8 cellular contexts compared by ENCODE assay signal in the genomic region with DNA sequence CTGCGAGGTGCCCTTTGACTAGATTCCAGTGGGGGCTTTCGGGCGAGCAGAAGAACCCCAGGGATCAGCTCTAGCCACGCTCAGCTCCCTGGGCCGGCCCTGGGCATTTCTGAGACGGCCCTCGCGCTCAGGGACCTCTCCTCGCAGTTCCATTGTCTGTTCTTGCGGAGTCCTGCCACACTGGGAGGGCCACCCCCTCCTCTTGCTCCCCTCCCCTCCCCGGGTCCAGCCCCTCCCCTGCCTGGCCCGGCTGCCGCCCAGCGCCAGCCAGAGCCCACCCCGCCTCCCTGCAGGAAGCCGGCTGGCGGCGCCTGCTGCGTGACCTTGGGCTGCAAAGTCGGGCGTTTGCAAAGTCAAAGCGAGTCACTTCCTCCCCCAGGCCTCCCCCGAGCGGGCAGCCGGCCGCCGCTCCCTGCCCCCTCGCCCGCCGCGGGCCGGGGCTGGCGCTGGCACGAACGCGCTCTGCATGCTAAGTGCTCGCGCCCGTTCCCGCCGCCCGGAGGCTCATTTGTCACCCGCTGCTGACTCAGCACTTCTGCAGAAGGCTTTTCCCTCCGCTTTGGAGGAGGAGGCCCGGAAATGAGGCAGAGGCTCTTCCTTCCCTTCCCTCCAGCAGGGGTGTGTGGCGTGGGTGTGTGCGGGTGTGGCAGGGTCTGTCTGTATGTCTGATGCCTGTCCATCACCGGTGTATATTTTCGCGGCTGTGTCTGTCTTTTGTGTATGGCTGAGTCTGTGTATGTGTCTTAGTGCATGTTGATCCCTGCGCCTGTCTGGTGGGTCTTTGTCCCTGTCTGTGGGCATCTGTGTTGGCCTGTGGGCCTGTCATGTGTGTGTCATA.
DNase-seq lines count a peak whose midpoint lies in the region; ATAC-seq and TF ChIP-seq lines count a peak whose summit lies in the region.

No MANE protein-coding gene starts in this region.

- H2AFZ ChIP-seq in DND-41 (ENCODE audit: low read depth, low read length) (peak overlapping the region; percentile 58), H9 (ENCODE audit: low read length) (no peak overlapping the region)

- H3K27me3 ChIP-seq in DND-41 (ENCODE audit: insufficient read depth, low read length, poor library complexity) (no peaks in the 10 kb centered on the region), H9 (ENCODE audit: insufficient read depth, low read length) (no peaks in the 10 kb centered on the region), ovary (no peaks in the 10 kb centered on the region), thoracic aorta (replicated peaks; ENCODE audit: insufficient read depth) (no peaks in the 10 kb centered on the region)

- H3K4me1 Mint-ChIP-seq in H9: peaks cover 59 to 61% of the 10 kb centered on the region in 2 experiments
- H3K4me1 Mint-ChIP-seq in activated naive CD8-positive, alpha-beta T cell (ENCODE audit: low read depth): peaks cover 66% of the 10 kb centered on the region

- peak overlapping the region; percentile 60 for H3K9ac ChIP-seq in DND-41 (ENCODE audit: low read depth, low read length)
- H3K9ac ChIP-seq in H9 (ENCODE audit: extremely low read depth, insufficient read length, low read length): peak overlapping the region; percentile 55

- intact Hi-C loops in head of caudate nucleus (cut with DNase I) (loop anchor here (2.0 kb wide), 1 partner anchor 68 kb away; no protein-coding TSS in a partner anchor), ovary (cut with DNase I) (loop anchor here in 3 of 4 donors (5.0 kb wide), 3 partner anchors 34 to 71 kb away; partner anchors contain the start of gene IRF2BPL (in 3 of the 3))

- 0 out of 7 replicates have a peak, but pooled peaks cover 0 to 1% (median 0%) of the 10 kb centered on the region in 3 experiments for H3K36me3 Mint-ChIP-seq in H9 (ENCODE audit: insufficient read depth in 1 of 3, low read depth in 3 of 3)
- H3K36me3 Mint-ChIP-seq in activated naive CD8-positive, alpha-beta T cell: no peaks in the 10 kb centered on the region

- H2AK5ac ChIP-seq in H9 (ENCODE audit: insufficient read length, low read length): no peak overlapping the region

- H4K5ac ChIP-seq in H9 (ENCODE audit: insufficient read length, low read depth, low read length): peak overlapping the region; percentile 79

- H3K36me3 ChIP-seq in DND-41 (ENCODE audit: insufficient read depth, low read length): no peaks in the 10 kb centered on the region
- no peaks in the 10 kb centered on the region for H3K36me3 ChIP-seq in ovary
- no peaks in the 10 kb centered on the region for H3K36me3 ChIP-seq in thoracic aorta

- H3K4me3 Mint-ChIP-seq in H9: peak overlapping the region; percentile 53 to 70
- H3K4me3 Mint-ChIP-seq in activated naive CD8-positive, alpha-beta T cell: peak overlapping the region; percentile 87

- peak overlapping the region; percentile 93 for H3K18ac ChIP-seq in H9 (ENCODE audit: insufficient read length, low read depth, low read length)

- no peaks in the 10 kb centered on the region for H3K9me3 ChIP-seq in DND-41 (ENCODE audit: insufficient read depth, low read length, severe bottlenecking)
- H3K9me3 ChIP-seq in H9 (ENCODE audit: control insufficient read depth, low read depth, low read length): no peaks in the 10 kb centered on the region
- H3K9me3 ChIP-seq in ovary: no peaks in the 10 kb centered on the region
- no peaks in the 10 kb centered on the region for H3K9me3 ChIP-seq in thoracic aorta

- no peak for TF ChIP-seq POLR2A in ovary (IDR thresholded peaks at IDR 0.05)

- DNase-seq in DND-41 (peak; percentile 92), H9 (peak; percentile 98), NCI-H1105 treated with DMSO at 0.1 percent for 48 hours (lab: John Stamatoyannopoulos, UW) (peak; percentile 93), SKM-1 (lab: John Stamatoyannopoulos, UW; ENCODE audit: unreplicated experiment) (peak; percentile 51), head of caudate nucleus (peak; percentile 89 to 98 (median 94)), ovary (peak; percentile 82 to 91 (median 90)), thoracic aorta (ENCODE audit: low spot score) (peak; percentile 84)

- H3K23ac ChIP-seq in H9 (ENCODE audit: insufficient read length, low read depth, low read length): no peak overlapping the region

- peak overlapping the region; percentile 92 for H3K27ac ChIP-seq in DND-41 (ENCODE audit: low read length)
- peak overlapping the region; percentile 97 for H3K27ac ChIP-seq in H9 (ENCODE audit: insufficient read length, low read depth, low read length)
- H3K27ac ChIP-seq in ovary: peak overlapping the region; percentile 88 to 95
- H3K27ac ChIP-seq in thoracic aorta: peak overlapping the region; percentile 93 to 96

- H3K4ac ChIP-seq in H9 (ENCODE audit: low read depth, low read length): no peak overlapping the region; the same call in 1 of the 2 replicates

- peak overlapping the region; percentile 68 for H2BK12ac ChIP-seq in H9 (ENCODE audit: insufficient read length, low read depth, low read length)

- H3K79me2 ChIP-seq in DND-41 (ENCODE audit: insufficient read depth, low read length): no peaks in the 10 kb centered on the region
- H3K79me2 ChIP-seq in H9 (ENCODE audit: insufficient read depth, low read length): no peaks in the 10 kb centered on the region

- peak overlapping the region; percentile 97 to 100 (median 97) for H3K27ac Mint-ChIP-seq in H9
- H3K27ac Mint-ChIP-seq in activated naive CD8-positive, alpha-beta T cell: peak overlapping the region; percentile 95

- no peaks in the 10 kb centered on the region for H4K20me1 ChIP-seq in DND-41 (ENCODE audit: insufficient read depth, low read length)
- H4K20me1 ChIP-seq in H9 (ENCODE audit: control insufficient read depth, insufficient read depth, insufficient read length): no peaks in the 10 kb centered on the region

- H2BK5ac ChIP-seq in H9 (ENCODE audit: insufficient read length, low read length): peak overlapping the region; percentile 70

- no peak overlapping the region for H2BK120ac ChIP-seq in H9 (ENCODE audit: low read depth, low read length, poor library complexity, severe bottlenecking)

- no peaks in the 10 kb centered on the region; a peak in 1 of 5 replicates for H3K9me3 Mint-ChIP-seq in H9
- H3K9me3 Mint-ChIP-seq in activated naive CD8-positive, alpha-beta T cell (ENCODE audit: low read depth): no peaks in the 10 kb centered on the region

- ATAC-seq in DND-41 (ENCODE audit: insufficient read depth, low read depth) (peak; percentile 71), thoracic aorta (ENCODE audit: insufficient number of reproducible peaks, low FRiP score, low read depth) (peak; percentile 64)

- no peaks in the 10 kb centered on the region for H3K79me1 ChIP-seq in H9 (ENCODE audit: insufficient read depth, low read depth, low read length, poor library complexity, severe bottlenecking)

- peak overlapping the region; percentile 96 for H3K14ac ChIP-seq in H9 (ENCODE audit: insufficient read depth, low read length)

- peak overlapping the region; percentile 94 for H3K4me2 ChIP-seq in DND-41 (ENCODE audit: insufficient read depth, low read length)
- peak overlapping the region; percentile 68 for H3K4me2 ChIP-seq in H9 (ENCODE audit: insufficient read depth, insufficient read length, low read length)

- no peak overlapping the region for H3T11ph ChIP-seq in H9 (ENCODE audit: low read length)

- H4K91ac ChIP-seq in H9 (ENCODE audit: insufficient read length, low read depth, low read length): no peak overlapping the region

- TF ChIP-seq EP300 in ovary (IDR thresholded peaks at IDR 0.05): no peak

- H2BK15ac ChIP-seq in H9 (ENCODE audit: low read depth, low read length): no peak overlapping the region

- no peaks in the 10 kb centered on the region for H3K27me3 Mint-ChIP-seq in H9 (ENCODE audit: low read depth)
- no peaks in the 10 kb centered on the region for H3K27me3 Mint-ChIP-seq in activated naive CD8-positive, alpha-beta T cell

- peak overlapping the region; percentile 11 to 65; a peak in 3 of 4 replicates for H3K4me3 ChIP-seq in DND-41 (ENCODE audit: low read depth in 1 of 2, low read length in 2 of 2)
- peak overlapping the region; percentile 29 for H3K4me3 ChIP-seq in ovary
- H3K4me3 ChIP-seq in thoracic aorta: peak overlapping the region; percentile 69

- WGBS in H9 (ENCODE audit: extremely low coverage, insufficient read length, low lambda C conversion rate): no CpG with 5 or more reads among the region's 51 CpGs
- 2 to 4% (median 3%) methylated on average over 28 to 51 of the region's 51 CpGs for WGBS in ovary, 3 donors

- H2BK20ac ChIP-seq in H9 (ENCODE audit: low read depth, low read length, poor library complexity, severe bottlenecking): no peak overlapping the region

- H3K23me2 ChIP-seq in H9 (ENCODE audit: insufficient read length, low read depth, low read length, poor library complexity, severe bottlenecking): peaks cover 8% of the 10 kb centered on the region

- H4K8ac ChIP-seq in H9 (replicated peaks; ENCODE audit: insufficient read length, low read depth, low read length): peak overlapping the region; percentile 85

- H3K4me1 ChIP-seq in DND-41 (ENCODE audit: insufficient read depth, low read length) (peaks cover 49% of the 10 kb centered on the region), H9 (ENCODE audit: insufficient read depth, low read length) (peaks cover 16% of the 10 kb centered on the region; the same call in 1 of the 2 replicates), ovary (ENCODE audit: insufficient read depth) (peaks cover 9% of the 10 kb centered on the region), thoracic aorta (ENCODE audit: control insufficient read depth in 1 of 2, low read depth in 2 of 2) (peaks cover 45 to 69% of the 10 kb centered on the region in 2 donors)

- no peak overlapping the region for H3K56ac ChIP-seq in H9 (ENCODE audit: insufficient read length, low read depth, low read length)

- TF ChIP-seq CTCF in DND-41 (IDR thresholded peaks at IDR 0.05; ENCODE audit: borderline replicate concordance, extremely low read depth, low read length, poor library complexity, severe bottlenecking) (no peak), H9 (conservative IDR thresholded peaks at IDR 0.05) (no peak), ovary (IDR thresholded peaks at IDR 0.05) (peak in 1 of 3 donors; percentile 41), thoracic aorta (IDR thresholded peaks at IDR 0.05) (peak; percentile 34)

Comparison
In these comparisons a context has a peak if more than half of its experiments do, and no peak if none do; other contexts are left out.
1. Peak in every context shown above with its lines: DNase-seq, ATAC-seq, H3K4me3 ChIP-seq and H3K27ac ChIP-seq.